Comparison of ENCODE assay signal across 8 cellular contexts in genomic region chr2:38751847-38752410, GRCh38. TPM values are rescaled to one million over a fixed set of nuclear protein-coding genes. Genes with fewer than 3 reads are reported as not detected.
DNase-seq lines count a peak whose midpoint lies in the region; ATAC-seq lines count a peak whose summit lies in the region.

No MANE protein-coding gene starts in this region.

- H3K4me3 Mint-ChIP-seq in naive thymus-derived CD4-positive, alpha-beta T cell = peak overlapping the region; percentile 95 to 100 (median 99)

- intact Hi-C loops in naive thymus-derived CD4-positive, alpha-beta T cell (cut with micrococcal nuclease) = loop anchor here (1.0 to 2.0 kb wide), 12 partner anchors 11 to 1785 kb away; partner anchors contain the start of genes ATL2 (in 2 of the 2), GALM (in 2 of the 2), GEMIN6 (in 2 of the 2) and SOS1 (in 2 of the 2)

- peaks cover 17 to 36% (median 29%) of the 10 kb centered on the region in 3 experiments for H3K36me3 ChIP-seq in naive thymus-derived CD4-positive, alpha-beta T cell (ENCODE audit: control insufficient read depth in 2 of 3, insufficient read depth in 3 of 3, low read length in 3 of 3)

- peak overlapping the region; percentile 96 for H3K4me3 ChIP-seq in naive thymus-derived CD4-positive, alpha-beta T cell (ENCODE audit: low read length)

- H3K27me3 ChIP-seq in naive thymus-derived CD4-positive, alpha-beta T cell (ENCODE audit: control insufficient read depth in 2 of 2, insufficient read depth in 2 of 2, low read length in 2 of 2) = no peaks in the 10 kb centered on the region

- H3K27ac ChIP-seq in cingulate gyrus (ENCODE audit: low read depth, low read length) = peak overlapping the region; percentile 92
- peak overlapping the region; percentile 95 for H3K27ac ChIP-seq in naive thymus-derived CD4-positive, alpha-beta T cell (ENCODE audit: low read depth, low read length)

- peaks cover 18 to 39% (median 33%) of the 10 kb centered on the region in 5 donors for H3K36me3 Mint-ChIP-seq in naive thymus-derived CD4-positive, alpha-beta T cell

- DNase-seq in SIG-M5 treated with dmso at 0.1 percent for 504 hours (lab: John Stamatoyannopoulos, UW; ENCODE audit: unreplicated experiment) (peak; percentile 66), SIG-M5 (lab: John Stamatoyannopoulos, UW) (no peak), NCI-H69 (lab: John Stamatoyannopoulos, UW) (peak; percentile 43), NCI-H1105 (lab: John Stamatoyannopoulos, UW) (no peak)
- no peak for DNase-seq in naive thymus-derived CD4-positive, alpha-beta T cell
- DNase-seq in stimulated activated CD4-positive, alpha-beta T cell treated with anti-CD3 and anti-CD28 coated beads, Interleukin-12 subunit alpha, Interleukin-12 subunit beta, amount 100 ng/mL, for 4 hours = no peak
- no peak for DNase-seq in stimulated activated naive CD4-positive, alpha-beta T cell (lab: John Stamatoyannopoulos, UW)

- peaks cover 0 to 10% (median 0%) of the 10 kb centered on the region in 11 donors for H3K9me3 Mint-ChIP-seq in naive thymus-derived CD4-positive, alpha-beta T cell

- peak overlapping the region; percentile 98 to 100 (median 100) for H3K27ac Mint-ChIP-seq in naive thymus-derived CD4-positive, alpha-beta T cell

- H3K27me3 Mint-ChIP-seq in naive thymus-derived CD4-positive, alpha-beta T cell = peaks cover 0 to 5% (median 0%) of the 10 kb centered on the region in 5 donors

- peaks cover 32 to 63% (median 49%) of the 10 kb centered on the region in 7 donors for H3K4me1 Mint-ChIP-seq in naive thymus-derived CD4-positive, alpha-beta T cell

- POLR2A ChIA-PET in naive thymus-derived CD4-positive, alpha-beta T cell (lab: Charles Lee) = interaction anchor here (0.6 to 6.7 kb wide), 34 partner anchors 9 to 1784 kb away, joined by 3 to 91 read pairs (median 5); partner anchors contain the start of genes ATL2, EIF2AK2, GALM and GEMIN6

- no peak for ATAC-seq in naive thymus-derived CD4-positive, alpha-beta T cell

- peaks cover 22 to 34% of the 10 kb centered on the region in 2 donors for H3K4me1 ChIP-seq in naive thymus-derived CD4-positive, alpha-beta T cell (ENCODE audit: control insufficient read depth in 2 of 2, insufficient read depth in 2 of 2, low read length in 2 of 2)

- CTCF ChIA-PET in naive thymus-derived CD4-positive, alpha-beta T cell (lab: Charles Lee) = interaction anchor here (0.5 kb wide), 1 partner anchor 33 kb away, joined by 3 read pairs; no protein-coding TSS in a partner anchor

- no peaks in the 10 kb centered on the region for H3K9me3 ChIP-seq in naive thymus-derived CD4-positive, alpha-beta T cell (ENCODE audit: control insufficient read depth in 2 of 3, low read length in 3 of 3)

RNA-seq across cellular contexts. Expression of gene SRSF7, which starts 0.8 kb away (rescaled TPM):
- total RNA-seq in naive thymus-derived CD4-positive, alpha-beta T cell = 100 to 1,000 TPM; 259 to 503 (median 310) TPM
- polyA plus RNA-seq in naive thymus-derived CD4-positive, alpha-beta T cell = 100 to 1,000 TPM; 197 to 224 TPM

RNA-seq across cellular contexts. Expression of gene GEMIN6, which starts 26.1 kb away (rescaled TPM):
- total RNA-seq in naive thymus-derived CD4-positive, alpha-beta T cell = 10 to 100 TPM in 3 of 5 experiments, 1 to 10 TPM in 2; 4.0 to 16.6 (median 13.7) TPM
- polyA plus RNA-seq in naive thymus-derived CD4-positive, alpha-beta T cell = 10 to 100 TPM; 11.2 to 11.4 TPM

Comparison
In these comparisons a context has a peak if more than half of its experiments do, and no peak if none do; other contexts are left out.
1. DNase-seq: peak in SIG-M5 treated with dmso at 0.1 percent for 504 hours (single experiment) and NCI-H69 (single experiment); none in SIG-M5 (single experiment), naive thymus-derived CD4-positive, alpha-beta T cell (0 of 9), NCI-H1105 (single experiment), stimulated activated CD4-positive, alpha-beta T cell treated with anti-CD3 and anti-CD28 coated beads, Interleukin-12 subunit alpha, Interleukin-12 subunit beta, amount 100 ng/mL, for 4 hours (single experiment) and stimulated activated naive CD4-positive, alpha-beta T cell (0 of 6).